ENCODE assay signal across 16 cellular contexts in genomic region chr17:3896108-3897099, GRCh38. TPM values are rescaled to one million over a fixed set of nuclear protein-coding genes. Genes with fewer than 3 reads are reported as not detected.
DNase-seq lines count a peak whose midpoint lies in the region; ATAC-seq and TF ChIP-seq lines count a peak whose summit lies in the region.
"Had no signal": no experiment of that assay in that cellular context is flagged by ENCODE, and none has a peak within 500 bp of the region (broad histone marks: within the 10 kb centered on the region; RNA-seq: fewer than 3 reads in every experiment).

No MANE protein-coding gene starts in this region.

- peak overlapping the region; percentile 90 for H3K27ac ChIP-seq in left ventricle myocardium inferior (replicated peaks)
- H3K27ac ChIP-seq in vagina, result peak overlapping the region; percentile 62
- H3K27ac ChIP-seq: GM23248 had no signal

- TF ChIP-seq POLR2A in vagina (IDR thresholded peaks at IDR 0.05), result no peak

- H3K9me3 ChIP-seq in left ventricle myocardium inferior (replicated peaks), result no peaks in the 10 kb centered on the region
- H3K9me3 ChIP-seq in vagina, result no peaks in the 10 kb centered on the region
- H3K9me3 ChIP-seq: prostate gland had no signal

- H3K4me1 ChIP-seq in left ventricle myocardium inferior, result peaks cover 47% of the 10 kb centered on the region
- peaks cover 46% of the 10 kb centered on the region for H3K4me1 ChIP-seq in vagina

- DNase-seq in left ventricle myocardium inferior (no peak), left cardiac atrium (no peak), medulla oblongata (ENCODE audit: extremely low spot score) (peak; percentile 45), vagina (ENCODE audit: extremely low spot score in 2 of 2) (no peak), GM03348 (ENCODE audit: low spot score) (no peak)
- no peak for DNase-seq in activated T-cell treated with anti-CD3 and anti-CD28 coated beads, Interleukin-2, amount 50 U/mL, for 48 hours
- DNase-seq in stimulated activated naive CD4-positive, alpha-beta T cell treated with Interleukin-2 at 50 U/mL for 16 hours (lab: John Stamatoyannopoulos, UW), result no peak
- DNase-seq: erythroblast, GM23248, NCI-H1436, NCI-H345, T-helper 17 cell had no signal

- no peak for ATAC-seq in left cardiac atrium
- no peak for ATAC-seq in activated T-helper 17 cell treated with anti-CD3 and anti-CD28 coated beads, Interleukin-2, amount 50 U/mL, for 72 hours (replicated peaks)
- ATAC-seq: stimulated activated memory B cell treated with anti-CD40 and anti-IgM and Interleukin-4, amounts not matched to agents 10 μg/mL and 1 μg/mL and 100 μg/mL, for 72 hours; T-helper 17 cell had no signal

- peak overlapping the region; percentile 25 for H3K27ac Mint-ChIP-seq in activated T-helper 17 cell treated with anti-CD3 and anti-CD28 coated beads, Interleukin-2, amount 50 U/mL, for 72 hours
- H3K27ac Mint-ChIP-seq: stimulated activated memory B cell treated with anti-CD40 and anti-IgM and Interleukin-4, amounts not matched to agents 10 μg/mL and 1 μg/mL and 100 μg/mL, for 72 hours had no signal

- H3K4me3 ChIP-seq in left ventricle myocardium inferior (no peak overlapping the region), vagina (no peak overlapping the region)
- H3K4me3 ChIP-seq: GM23248, prostate gland had no signal

- H3K27me3 Mint-ChIP-seq in activated T-helper 17 cell treated with anti-CD3 and anti-CD28 coated beads, Interleukin-2, amount 50 U/mL, for 72 hours, result no peaks in the 10 kb centered on the region
- H3K27me3 Mint-ChIP-seq: T-helper 17 cell had no signal

- no peak for TF ChIP-seq CTCF in left ventricle myocardium inferior (IDR thresholded peaks at IDR 0.05; ENCODE audit: borderline replicate concordance)
- no peak for TF ChIP-seq CTCF in vagina (IDR thresholded peaks at IDR 0.05)

- intact Hi-C loops in left ventricle myocardium inferior (cut with micrococcal nuclease) (no loop called here), left cardiac atrium (cut with DNase I) (no loop called here), vagina (cut with DNase I) (no loop called here)

- no peaks in the 10 kb centered on the region for H3K36me3 Mint-ChIP-seq in activated T-helper 17 cell treated with anti-CD3 and anti-CD28 coated beads, Interleukin-2, amount 50 U/mL, for 72 hours (ENCODE audit: low read depth)
- H3K36me3 Mint-ChIP-seq: stimulated activated memory B cell treated with anti-CD40 and anti-IgM and Interleukin-4, amounts not matched to agents 10 μg/mL and 1 μg/mL and 100 μg/mL, for 72 hours had no signal

- H3K36me3 ChIP-seq in left ventricle myocardium inferior (no peaks in the 10 kb centered on the region), vagina (no peaks in the 10 kb centered on the region)
- H3K36me3 ChIP-seq: prostate gland had no signal

- H3K27me3 ChIP-seq in left ventricle myocardium inferior (ENCODE audit: low read depth) (no peaks in the 10 kb centered on the region), vagina (no peaks in the 10 kb centered on the region)

- H3K9me3 Mint-ChIP-seq in activated T-helper 17 cell treated with anti-CD3 and anti-CD28 coated beads, Interleukin-2, amount 50 U/mL, for 72 hours, result no peaks in the 10 kb centered on the region
- H3K9me3 Mint-ChIP-seq: stimulated activated memory B cell treated with anti-CD40 and anti-IgM and Interleukin-4, amounts not matched to agents 10 μg/mL and 1 μg/mL and 100 μg/mL, for 72 hours had no signal

- H3K4me1 Mint-ChIP-seq in activated T-helper 17 cell treated with anti-CD3 and anti-CD28 coated beads, Interleukin-2, amount 50 U/mL, for 72 hours, result peaks cover 11% of the 10 kb centered on the region

- H3K4me3 Mint-ChIP-seq in activated T-helper 17 cell treated with anti-CD3 and anti-CD28 coated beads, Interleukin-2, amount 50 U/mL, for 72 hours, result no peak overlapping the region
- H3K4me3 Mint-ChIP-seq: stimulated activated memory B cell treated with anti-CD40 and anti-IgM and Interleukin-4, amounts not matched to agents 10 μg/mL and 1 μg/mL and 100 μg/mL, for 72 hours; T-helper 17 cell had no signal

RNA-seq across cellular contexts. Expression of gene CAMKK1, which starts 3.6 kb away (rescaled TPM):
- total RNA-seq in left ventricle myocardium inferior (5.5 TPM), left cardiac atrium (1 to 10 TPM; 4.1 to 5.1 TPM), vagina (12.0 TPM)
- 1 to 10 TPM; 4.0 to 4.9 TPM for total RNA-seq in activated T-helper 17 cell treated with anti-CD3 and anti-CD28 coated beads, Interleukin-2, amount 50 U/mL, for 72 hours

RNA-seq across cellular contexts. Expression of gene P2RX1, which starts 19.9 kb away (rescaled TPM):
- 0.55 TPM for total RNA-seq in left ventricle myocardium inferior
- 1 to 10 TPM in 1 of 2 donors, under 1 TPM in 1; 0.62 to 3.5 TPM for total RNA-seq in left cardiac atrium
- total RNA-seq in activated T-helper 17 cell treated with anti-CD3 and anti-CD28 coated beads, Interleukin-2, amount 50 U/mL, for 72 hours, result 1 to 10 TPM in 1 of 2 donors, not detected in 1; 1.6 TPM
- total RNA-seq in vagina, result 4.2 TPM
- total RNA-seq: dermis microvascular lymphatic vessel endothelial cell, GM23248 had no signal

RNA-seq across cellular contexts. Expression of gene NCBP3, which starts 50.4 kb away (rescaled TPM):
- total RNA-seq in left ventricle myocardium inferior, result 18.2 TPM
- total RNA-seq in left cardiac atrium, result 10 to 100 TPM; 16.3 to 24.4 TPM
- 10 to 100 TPM; 30.8 to 40.4 TPM for total RNA-seq in activated T-helper 17 cell treated with anti-CD3 and anti-CD28 coated beads, Interleukin-2, amount 50 U/mL, for 72 hours
- total RNA-seq in vagina, result 20.6 TPM
